Comparison of ENCODE assay signal across 1 cellular context in the genomic region with DNA sequence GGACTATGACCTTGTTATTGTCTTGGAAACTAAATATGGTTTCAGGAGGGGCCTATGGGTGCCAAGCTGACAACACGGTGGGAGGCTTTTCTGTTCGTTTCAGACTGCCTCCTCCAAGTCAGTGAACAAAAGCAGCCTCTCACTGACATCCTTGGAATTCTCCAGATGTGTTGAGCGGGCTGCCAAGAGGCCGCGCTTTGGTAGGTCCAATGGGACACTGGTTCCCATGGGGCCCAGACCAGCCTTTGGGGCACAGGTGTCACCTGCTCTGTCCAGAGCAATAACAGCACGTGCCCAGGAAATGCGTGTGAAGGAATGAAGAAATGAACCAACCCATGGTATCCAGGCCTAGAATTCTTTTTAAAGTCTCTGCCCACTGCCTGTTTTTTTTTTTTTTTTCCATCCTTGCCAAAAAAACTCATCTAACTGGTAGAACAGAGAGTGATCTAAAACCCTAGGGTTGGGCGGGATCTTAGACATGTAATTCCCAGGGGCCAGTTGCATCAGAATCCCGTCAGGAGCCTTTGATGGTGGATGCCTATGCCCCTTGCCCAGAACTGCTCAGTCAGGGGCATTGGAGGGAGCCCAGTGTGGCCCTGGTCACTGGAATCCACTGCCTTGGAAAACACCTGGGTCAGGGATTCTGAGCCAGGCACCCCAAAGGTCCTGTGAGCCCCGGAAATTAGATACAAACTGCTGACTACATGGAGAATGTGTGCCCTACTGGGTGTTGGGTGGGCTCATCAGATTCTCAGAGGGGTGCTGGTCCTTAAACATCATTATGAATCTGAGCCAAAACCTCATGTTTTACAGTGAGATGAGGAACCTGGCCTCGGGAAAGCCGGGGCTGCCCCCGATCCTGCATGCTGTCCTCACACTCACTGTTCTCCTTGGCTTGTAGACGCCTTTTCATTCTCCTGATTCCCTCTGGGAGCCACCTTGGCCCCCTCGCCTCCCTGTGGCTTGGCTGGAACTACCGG.
A peak's percentile ranks its signal among the peaks of the same experiment; 100 is the strongest.
TF ChIP-seq lines count a peak whose summit lies in the region.

No MANE protein-coding gene starts in this region.

TF ChIP-seq in HEK293, 187 proteins besides CTCF, POLR2A, EP300 and RAD21 (continued from another document):
- TF ChIP-seq, protein P1, sequence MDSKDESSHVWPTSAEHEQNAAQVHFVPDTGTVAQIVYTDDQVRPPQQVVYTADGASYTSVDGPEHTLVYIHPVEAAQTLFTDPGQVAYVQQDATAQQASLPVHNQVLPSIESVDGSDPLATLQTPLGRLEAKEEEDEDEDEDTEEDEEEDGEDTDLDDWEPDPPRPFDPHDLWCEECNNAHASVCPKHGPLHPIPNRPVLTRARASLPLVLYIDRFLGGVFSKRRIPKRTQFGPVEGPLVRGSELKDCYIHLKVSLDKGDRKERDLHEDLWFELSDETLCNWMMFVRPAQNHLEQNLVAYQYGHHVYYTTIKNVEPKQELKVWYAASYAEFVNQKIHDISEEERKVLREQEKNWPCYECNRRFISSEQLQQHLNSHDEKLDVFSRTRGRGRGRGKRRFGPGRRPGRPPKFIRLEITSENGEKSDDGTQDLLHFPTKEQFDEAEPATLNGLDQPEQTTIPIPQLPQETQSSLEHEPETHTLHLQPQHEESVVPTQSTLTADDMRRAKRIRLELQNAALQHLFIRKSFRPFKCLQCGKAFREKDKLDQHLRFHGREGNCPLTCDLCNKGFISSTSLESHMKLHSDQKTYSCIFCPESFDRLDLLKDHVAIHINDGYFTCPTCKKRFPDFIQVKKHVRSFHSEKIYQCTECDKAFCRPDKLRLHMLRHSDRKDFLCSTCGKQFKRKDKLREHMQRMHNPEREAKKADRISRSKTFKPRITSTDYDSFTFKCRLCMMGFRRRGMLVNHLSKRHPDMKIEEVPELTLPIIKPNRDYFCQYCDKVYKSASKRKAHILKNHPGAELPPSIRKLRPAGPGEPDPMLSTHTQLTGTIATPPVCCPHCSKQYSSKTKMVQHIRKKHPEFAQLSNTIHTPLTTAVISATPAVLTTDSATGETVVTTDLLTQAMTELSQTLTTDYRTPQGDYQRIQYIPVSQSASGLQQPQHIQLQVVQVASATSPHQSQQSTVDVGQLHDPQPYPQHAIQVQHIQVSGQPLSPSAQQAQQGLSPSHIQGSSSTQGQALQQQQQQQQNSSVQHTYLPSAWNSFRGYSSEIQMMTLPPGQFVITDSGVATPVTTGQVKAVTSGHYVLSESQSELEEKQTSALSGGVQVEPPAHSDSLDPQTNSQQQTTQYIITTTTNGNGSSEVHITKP (tag by site-specific recombination; IDR thresholded peaks at IDR 0.05), result peak; percentile 71
